10 cellular contexts compared by ENCODE assay signal in genomic region chr22:40310081-40310770, GRCh38. TPM values are rescaled to one million over a fixed set of nuclear protein-coding genes. Genes with fewer than 3 reads are reported as not detected.
DNase-seq lines count a peak whose midpoint lies in the region; ATAC-seq and TF ChIP-seq lines count a peak whose summit lies in the region.
"Had no signal": no experiment of that assay in that cellular context is flagged by ENCODE, and none has a peak within 500 bp of the region (broad histone marks: within the 10 kb centered on the region; RNA-seq: fewer than 3 reads in every experiment).

No MANE protein-coding gene starts in this region.

- peak overlapping the region; percentile 77 for H3K4me2 ChIP-seq in fibroblast of lung (ENCODE audit: extremely low read depth, insufficient read depth, low read length)

- intact Hi-C loops in CD8-positive, alpha-beta T cell (cut with DNase I, micrococcal nuclease) = loop anchor here (2.0 to 5.0 kb wide), 2 partner anchors 15 to 37 kb away; partner anchors contain the start of gene ADSL (in 1 of the 2)

- H3K4me3 Mint-ChIP-seq in CD8-positive, alpha-beta T cell = no peak overlapping the region
- H3K4me3 Mint-ChIP-seq: activated T-helper 17 cell treated with anti-CD3 and anti-CD28 coated beads, Interleukin-2, amount 50 U/mL, for 72 hours had no signal

- H3K27me3 Mint-ChIP-seq in CD8-positive, alpha-beta T cell (ENCODE audit: low read depth) = no peaks in the 10 kb centered on the region
- H3K27me3 Mint-ChIP-seq: activated T-helper 17 cell treated with anti-CD3 and anti-CD28 coated beads, Interleukin-2, amount 50 U/mL, for 72 hours had no signal

- H3K9ac ChIP-seq in fibroblast of lung (ENCODE audit: insufficient read depth, low read length) = no peak overlapping the region

- H2AFZ ChIP-seq in fibroblast of lung (ENCODE audit: low read length) = no peak overlapping the region

- in situ Hi-C loops in SK-MEL-5 (cut with HindIII; ENCODE audit: low pct_unique_long_range_greater_than_20kb, low sequenced_read_pairs) = no loop called here

- H3K79me2 ChIP-seq in fibroblast of lung (ENCODE audit: control insufficient read depth, insufficient read depth, low read length) = no peaks in the 10 kb centered on the region

- peaks cover 28% of the 10 kb centered on the region for H3K4me1 ChIP-seq in CD8-positive, alpha-beta T cell (ENCODE audit: insufficient read depth, low read length)
- peaks cover 14% of the 10 kb centered on the region for H3K4me1 ChIP-seq in fibroblast of lung (ENCODE audit: control insufficient read depth, extremely low read depth, insufficient read depth, low read length)

- H3K27ac ChIP-seq in CD8-positive, alpha-beta T cell (ENCODE audit: low read depth, low read length) = no peak overlapping the region
- H3K27ac ChIP-seq in fibroblast of lung (ENCODE audit: insufficient read depth, low read length) = peak overlapping the region; percentile 58

- CTCF ChIA-PET in CD8-positive, alpha-beta T cell (lab: Charles Lee) = interaction anchor here (1.0 kb wide), 2 partner anchors 41 to 223 kb away, joined by 3 read pairs; no protein-coding TSS in a partner anchor

- ATAC-seq in CD8-positive, alpha-beta T cell = no peak
- ATAC-seq in left lobe of liver = no peak
- ATAC-seq: activated T-helper 17 cell treated with anti-CD3 and anti-CD28 coated beads, Interleukin-2, amount 50 U/mL, for 72 hours had no signal

- no peak overlapping the region for H3K4me3 ChIP-seq in CD8-positive, alpha-beta T cell (ENCODE audit: low read depth, low read length)
- H3K4me3 ChIP-seq in fibroblast of lung (replicated peaks in 1 of 4; ENCODE audit: control extremely low read depth in 1 of 4, insufficient read depth in 1 of 4, low read depth in 3 of 4, low read length in 4 of 4) = peak overlapping the region in 2 of 4 experiments; percentile 21 to 40
- H3K4me3 ChIP-seq in retinal pigment epithelial cell (ENCODE audit: low read length) = no peak overlapping the region

- no peaks in the 10 kb centered on the region for H3K9me3 Mint-ChIP-seq in CD8-positive, alpha-beta T cell
- H3K9me3 Mint-ChIP-seq: activated T-helper 17 cell treated with anti-CD3 and anti-CD28 coated beads, Interleukin-2, amount 50 U/mL, for 72 hours had no signal

- H3K27ac Mint-ChIP-seq in CD8-positive, alpha-beta T cell = peak overlapping the region; percentile 53
- H3K27ac Mint-ChIP-seq: activated T-helper 17 cell treated with anti-CD3 and anti-CD28 coated beads, Interleukin-2, amount 50 U/mL, for 72 hours had no signal

- POLR2A ChIA-PET in CD8-positive, alpha-beta T cell (lab: Charles Lee) = interaction anchor here (1.0 to 1.1 kb wide), 2 partner anchors 16 to 36 kb away, joined by 3 read pairs; no protein-coding TSS in a partner anchor

- H3K36me3 ChIP-seq in CD8-positive, alpha-beta T cell (ENCODE audit: insufficient read depth, low read length) = peaks cover 64% of the 10 kb centered on the region
- peaks cover 2% of the 10 kb centered on the region for H3K36me3 ChIP-seq in fibroblast of lung (ENCODE audit: control insufficient read depth, insufficient read depth, low read length)

- no peak for TF ChIP-seq CTCF in CD8-positive, alpha-beta T cell (IDR thresholded peaks at IDR 0.05)
- no peak for TF ChIP-seq CTCF in fibroblast of lung (conservative IDR thresholded peaks at IDR 0.05 in 1 of 2, IDR thresholded peaks at IDR 0.05 in 1 of 2; ENCODE audit: low read depth in 1 of 2, low read length in 2 of 2)
- no peak for TF ChIP-seq CTCF in retinal pigment epithelial cell (conservative IDR thresholded peaks at IDR 0.05; ENCODE audit: low read depth, low read length)

- H3K9me3 ChIP-seq in CD8-positive, alpha-beta T cell (ENCODE audit: low read length) = no peaks in the 10 kb centered on the region
- no peaks in the 10 kb centered on the region for H3K9me3 ChIP-seq in fibroblast of lung (ENCODE audit: control insufficient read depth, insufficient read depth, low read depth, low read length)

- H3K4me1 Mint-ChIP-seq in CD8-positive, alpha-beta T cell (ENCODE audit: low read depth) = peaks cover 46% of the 10 kb centered on the region

- H3K27me3 ChIP-seq in CD8-positive, alpha-beta T cell (ENCODE audit: insufficient read depth, low read length) = no peaks in the 10 kb centered on the region
- H3K27me3 ChIP-seq in fibroblast of lung (ENCODE audit: control insufficient read depth, insufficient read depth, low read length) = no peaks in the 10 kb centered on the region

- H3K36me3 Mint-ChIP-seq in CD8-positive, alpha-beta T cell = peaks cover 88% of the 10 kb centered on the region

- no peak for DNase-seq in CD8-positive, alpha-beta T cell
- peak; percentile 83 for DNase-seq in SK-MEL-5 (ENCODE audit: low read depth, low spot score)
- peak; percentile 87 to 93 for DNase-seq in fibroblast of lung (ENCODE audit: low read depth in 2 of 2)
- peak; percentile 76 for DNase-seq in retinal pigment epithelial cell (ENCODE audit: low read depth)
- DNase-seq in SIG-M5 treated with dmso at 0.1 percent for 504 hours (lab: John Stamatoyannopoulos, UW; ENCODE audit: unreplicated experiment) = no peak
- DNase-seq in left lobe of liver (ENCODE audit: low spot score) = no peak
- no peak for DNase-seq in ureter (ENCODE audit: low spot score)
- no peak for DNase-seq in activated effector memory CD4-positive, alpha-beta T cell treated with anti-CD3 and anti-CD28 coated beads, Interleukin-2, amount 50 U/mL, for 16 hours
- DNase-seq: H7 had no signal

- no peaks in the 10 kb centered on the region for H4K20me1 ChIP-seq in fibroblast of lung (ENCODE audit: control insufficient read depth, extremely low read depth, insufficient read depth, low read length)

RNA-seq across cellular contexts. Expression of gene ADSL, which starts 36.1 kb away (rescaled TPM):
- 10 to 100 TPM; 61.8 to 68.7 TPM for total RNA-seq in CD8-positive, alpha-beta T cell
- total RNA-seq in SK-MEL-5 (2014; rRNA removed; shearing (Covaris generic)) = 308 and 320 TPM in 2 replicates
- polyA plus RNA-seq in SK-MEL-5 (2015; cell fraction: cytosol; rRNA removed) = 177 and 188 TPM in 2 replicates
- 162 and 171 TPM in 2 replicates for polyA plus RNA-seq in SK-MEL-5 (2015; cell fraction: nucleus; rRNA removed)
- total RNA-seq in fibroblast of lung (67.0 and 92.7 TPM in 2 replicates), left lobe of liver (19.0 TPM), ureter (52.3 TPM)
- 89.8 and 112 TPM in 2 replicates for polyA plus RNA-seq in fibroblast of lung
- polyA plus RNA-seq in fibroblast of lung (2012) = 68.7 and 84.4 TPM in 2 replicates
- 51.1 and 77.8 TPM in 2 replicates for polyA minus RNA-seq in fibroblast of lung (ENCODE audit: low replicate concordance)

Comparison
In these comparisons a context has a peak if more than half of its experiments do, and no peak if none do; other contexts are left out.
1. DNase-seq: peak in SK-MEL-5 (single experiment), fibroblast of lung (2 of 2) and retinal pigment epithelial cell (single experiment); none in CD8-positive, alpha-beta T cell (0 of 7), SIG-M5 treated with dmso at 0.1 percent for 504 hours (single experiment), left lobe of liver (single experiment), ureter (single experiment) and activated effector memory CD4-positive, alpha-beta T cell treated with anti-CD3 and anti-CD28 coated beads, Interleukin-2, amount 50 U/mL, for 16 hours (single experiment).